In the genomic region with DNA sequence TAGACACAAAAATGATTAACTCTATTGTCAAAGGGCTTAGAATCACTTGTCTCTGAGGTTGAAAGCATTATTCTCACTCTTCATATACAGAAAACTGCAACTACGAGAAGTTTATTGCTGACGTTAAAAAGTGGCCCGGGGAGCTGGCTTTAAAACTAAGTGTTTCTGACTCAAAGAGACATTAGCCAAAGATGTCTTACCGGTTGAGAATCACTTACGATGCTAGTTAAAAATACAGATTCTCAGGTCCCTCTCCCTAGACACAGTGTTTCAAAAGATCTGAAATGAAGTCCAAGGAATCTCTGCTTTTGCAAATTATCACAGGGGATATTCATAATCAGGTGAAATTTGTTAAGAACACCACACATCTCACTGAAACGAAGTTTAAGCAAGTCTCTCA, we compare ENCODE assay signal across 2 cellular contexts.
TF ChIP-seq lines count a peak whose summit lies in the region.

No MANE protein-coding gene starts in this region.

TF ChIP-seq in IMR-90, 13 proteins besides CTCF, POLR2A, EP300 and RAD21:
- no peak for TF ChIP-seq RCOR1 (IDR thresholded peaks at IDR 0.05; ENCODE audit: insufficient replicate concordance, low read length)
- no peak for TF ChIP-seq RFX5 (IDR thresholded peaks at IDR 0.05; ENCODE audit: low read depth, low read length)
- TF ChIP-seq MXI1 (IDR thresholded peaks at IDR 0.05; ENCODE audit: borderline replicate concordance, low read depth, low read length), result no peak
- no peak for TF ChIP-seq ELK1 (IDR thresholded peaks at IDR 0.05; ENCODE audit: borderline replicate concordance, low read depth, low read length)
- TF ChIP-seq MAFK (IDR thresholded peaks at IDR 0.05; ENCODE audit: low read depth, low read length), result no peak
- TF ChIP-seq CHD1 (IDR thresholded peaks at IDR 0.05; ENCODE audit: low read depth, low read length), result no peak
- no peak for TF ChIP-seq NFE2L2 (IDR thresholded peaks at IDR 0.05; ENCODE audit: low read depth, low read length)
- TF ChIP-seq BHLHE40 (IDR thresholded peaks at IDR 0.05; ENCODE audit: low read depth, low read length), result no peak
- TF ChIP-seq CEBPB (IDR thresholded peaks at IDR 0.05; ENCODE audit: low read depth, low read length), result no peak
- TF ChIP-seq USF2 (IDR thresholded peaks at IDR 0.05; ENCODE audit: low read depth, low read length), result no peak
- TF ChIP-seq FOS (IDR thresholded peaks at IDR 0.05; ENCODE audit: low read depth, low read length), result no peak
- no peak for TF ChIP-seq MAZ (IDR thresholded peaks at IDR 0.05; ENCODE audit: borderline replicate concordance, low read depth, low read length)

TF ChIP-seq in K562, 482 proteins besides CTCF, POLR2A, EP300 and RAD21:
- TF ChIP-seq DDX20 (tag; IDR thresholded peaks at IDR 0.05; ENCODE audit: low read depth), result no peak
- no peak for TF ChIP-seq ZNF696 (CRISPR knock-in tag; conservative IDR thresholded peaks at IDR 0.05)
- no peak for TF ChIP-seq MBD2 (IDR thresholded peaks at IDR 0.05; ENCODE audit: borderline replicate concordance, low read depth)
- TF ChIP-seq CTBP1 (IDR thresholded peaks at IDR 0.05; ENCODE audit: borderline replicate concordance), result no peak
- TF ChIP-seq TRIM28 (IDR thresholded peaks at IDR 0.05), result no peak
- no peak for TF ChIP-seq ZNF408 (CRISPR knock-in tag; IDR thresholded peaks at IDR 0.05; ENCODE audit: low read depth)
- TF ChIP-seq POLR2AphosphoS2 (IDR thresholded peaks at IDR 0.05; ENCODE audit: low read length), result no peak
- TF ChIP-seq PTBP1 (IDR thresholded peaks at IDR 0.05; ENCODE audit: low read depth, low read length), result no peak
- TF ChIP-seq HMG20A (CRISPR knock-in tag; conservative IDR thresholded peaks at IDR 0.05), result no peak
- no peak for TF ChIP-seq FOXP1 (CRISPR knock-in tag; IDR thresholded peaks at IDR 0.05)
- no peak for TF ChIP-seq SMARCC2 (IDR thresholded peaks at IDR 0.05; ENCODE audit: low read depth)
- TF ChIP-seq NEUROD1 (IDR thresholded peaks at IDR 0.05; ENCODE audit: borderline replicate concordance, low read depth, low read length, partially characterized antibody), result no peak
- TF ChIP-seq XRCC5 (IDR thresholded peaks at IDR 0.05; ENCODE audit: low read depth, low read length), result no peak
- TF ChIP-seq ZBTB43 (CRISPR knock-in tag; IDR thresholded peaks at IDR 0.05), result no peak
- TF ChIP-seq KLF6 (CRISPR knock-in tag; IDR thresholded peaks at IDR 0.05; ENCODE audit: borderline replicate concordance), result no peak
- TF ChIP-seq STAG1 (CRISPR knock-in tag; IDR thresholded peaks at IDR 0.05; ENCODE audit: borderline replicate concordance), result no peak
- TF ChIP-seq MECOM (CRISPR knock-in tag; IDR thresholded peaks at IDR 0.05), result no peak
- TF ChIP-seq PHF20 (IDR thresholded peaks at IDR 0.05; ENCODE audit: partially characterized antibody), result no peak
TF ChIP-seq in K562: peak in this region for 0.
